ENCODE assay signal across 24 cellular contexts in the genomic region with DNA sequence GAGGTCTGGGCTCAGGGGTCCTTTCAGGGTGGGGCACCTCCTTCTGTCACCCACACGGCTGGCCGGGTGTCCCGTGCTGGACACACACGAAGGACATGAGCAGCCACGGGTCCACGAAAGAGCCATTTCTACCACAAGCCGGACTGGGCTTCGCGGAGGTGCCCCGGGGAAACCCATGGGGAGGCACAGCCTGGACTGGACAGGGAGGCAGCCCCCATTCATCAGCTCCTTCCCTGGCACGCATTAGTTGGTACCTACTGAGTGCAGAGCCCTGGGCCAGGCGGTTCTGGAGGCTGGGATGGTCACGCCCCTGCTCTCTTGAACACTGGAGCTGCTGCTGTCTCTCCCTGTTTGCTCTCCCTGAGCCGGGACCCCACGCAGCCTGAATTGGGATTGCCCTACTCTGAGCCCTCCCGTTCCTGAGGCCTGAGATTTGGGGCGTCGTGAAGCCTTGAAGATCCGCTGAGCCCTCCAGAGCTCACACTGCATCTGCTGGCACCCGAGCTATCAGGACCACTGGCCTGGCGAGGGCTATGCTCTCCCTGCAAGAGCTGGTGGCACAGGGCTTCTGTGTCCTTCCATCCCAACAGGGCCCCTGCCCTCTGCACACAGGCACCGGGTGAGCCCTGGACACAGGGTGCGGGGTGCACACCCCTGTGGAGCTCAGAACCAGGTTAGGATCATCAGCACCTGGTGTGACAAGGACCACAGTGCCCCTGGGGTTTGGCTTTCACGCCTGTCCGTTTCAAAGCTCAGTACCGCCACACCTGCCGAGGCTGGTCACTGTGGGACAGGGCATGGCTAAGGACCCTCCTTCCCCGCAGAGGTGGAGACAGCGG.
A peak's percentile ranks its signal among the peaks of the same experiment; 100 is the strongest.
DNase-seq lines count a peak whose midpoint lies in the region; ATAC-seq, FAIRE-seq and TF ChIP-seq lines count a peak whose summit lies in the region.
"Had no signal": no experiment of that assay in that cellular context is flagged by ENCODE, and none has a peak within 500 bp of the region (broad histone marks: within the 10 kb centered on the region; RNA-seq: fewer than 3 reads in every experiment).

No MANE protein-coding gene starts in this region.

- TF ChIP-seq RAD21 in HepG2 (CRISPR knock-in tag; IDR thresholded peaks at IDR 0.05): no peak

- H3K79me2 ChIP-seq in HepG2 (ENCODE audit: insufficient read depth, low read length): no peaks in the 10 kb centered on the region

- FAIRE-seq in HepG2 (lab: Jason Lieb, UNC): no peak
- FAIRE-seq: bronchial epithelial cell, small intestine had no signal

- no peaks in the 10 kb centered on the region for H3K36me3 Mint-ChIP-seq in activated T-helper 17 cell treated with anti-CD3 and anti-CD28 coated beads, Interleukin-2, amount 50 U/mL, for 72 hours (ENCODE audit: low read depth)
- no peaks in the 10 kb centered on the region for H3K36me3 Mint-ChIP-seq in stimulated activated memory B cell treated with anti-CD40 and anti-IgM and Interleukin-4, amounts not matched to agents 10 μg/mL and 1 μg/mL and 100 μg/mL, for 72 hours
- H3K36me3 Mint-ChIP-seq: CD8-positive, alpha-beta T cell had no signal

- no peaks in the 10 kb centered on the region for H3K36me3 ChIP-seq in right lobe of liver
- no peaks in the 10 kb centered on the region for H3K36me3 ChIP-seq in HepG2 (replicated peaks in 1 of 2; ENCODE audit: control insufficient read depth in 1 of 2, insufficient read depth in 2 of 2, low read length in 2 of 2)
- H3K36me3 ChIP-seq: thoracic aorta had no signal

- H3K27me3 Mint-ChIP-seq in activated T-helper 17 cell treated with anti-CD3 and anti-CD28 coated beads, Interleukin-2, amount 50 U/mL, for 72 hours: no peaks in the 10 kb centered on the region
- H3K27me3 Mint-ChIP-seq in stimulated activated memory B cell treated with anti-CD40 and anti-IgM and Interleukin-4, amounts not matched to agents 10 μg/mL and 1 μg/mL and 100 μg/mL, for 72 hours: no peaks in the 10 kb centered on the region
- H3K27me3 Mint-ChIP-seq: activated CD4-positive, alpha-beta T cell treated with anti-CD3 and anti-CD28 coated beads, Interleukin-2, amount 10 ng/mL, durations not matched to agents 24 days and 14 days; T-helper 17 cell had no signal

- no peak for TF ChIP-seq EP300 in HepG2 (IDR thresholded peaks at IDR 0.05; ENCODE audit: low read depth in 2 of 2, low read length in 2 of 2)
- no peak for TF ChIP-seq EP300 in HepG2 (CRISPR knock-in tag; IDR thresholded peaks at IDR 0.05; ENCODE audit: borderline replicate concordance)

- DNase-seq in right lobe of liver: peak in 2 of 3 donors; percentile 36 to 40
- no peak for DNase-seq in HepG2 (ENCODE audit: low spot score)
- DNase-seq in mesenteric fat pad (ENCODE audit: low spot score): peak; percentile 88
- DNase-seq in OCI-M1 (lab: John Stamatoyannopoulos, UW): no peak
- DNase-seq in SHP77 (lab: John Stamatoyannopoulos, UW): no peak
- DNase-seq: activated CD4-positive, alpha-beta T cell treated with anti-CD3 and anti-CD28 coated beads, Interleukin-2, amount 10 ng/mL, durations not matched to agents 24 days and 14 days; activated CD8-positive, alpha-beta memory T cell treated with anti-CD3 and anti-CD28 coated beads, Interleukin-2, amount 50 U/mL, for 48 hours; amygdala; CD8-positive, alpha-beta T cell; NCI-H1930; NCI-H226; NCI-H82; small intestine; stimulated activated CD4-positive, alpha-beta T cell treated with anti-CD3 and anti-CD28 coated beads, Interleukin-2, amount 100 ng/mL, for 48 hours; stimulated activated naive CD4-positive, alpha-beta T cell; T-helper 17 cell had no signal

- no peaks in the 10 kb centered on the region for H4K20me1 ChIP-seq in HepG2 (ENCODE audit: insufficient read depth, low read length)

- H3K4me3 Mint-ChIP-seq in activated T-helper 17 cell treated with anti-CD3 and anti-CD28 coated beads, Interleukin-2, amount 50 U/mL, for 72 hours: no peak overlapping the region
- no peak overlapping the region for H3K4me3 Mint-ChIP-seq in stimulated activated memory B cell treated with anti-CD40 and anti-IgM and Interleukin-4, amounts not matched to agents 10 μg/mL and 1 μg/mL and 100 μg/mL, for 72 hours
- H3K4me3 Mint-ChIP-seq: activated CD4-positive, alpha-beta T cell treated with anti-CD3 and anti-CD28 coated beads, Interleukin-2, amount 10 ng/mL, durations not matched to agents 24 days and 14 days; CD8-positive, alpha-beta T cell; nephron; T-helper 17 cell had no signal

- H3K4me1 ChIP-seq in right lobe of liver: no peaks in the 10 kb centered on the region
- peaks cover 35% of the 10 kb centered on the region for H3K4me1 ChIP-seq in HepG2 (ENCODE audit: insufficient read depth, low read length)

- H3K9ac ChIP-seq in HepG2 (ENCODE audit: insufficient read depth, low read depth, low read length): no peak overlapping the region

- POLR2A ChIA-PET in HepG2 (lab: Yijun Ruan, JAX): no interaction called here

- no peaks in the 10 kb centered on the region for H3K9me3 ChIP-seq in right lobe of liver
- no peaks in the 10 kb centered on the region for H3K9me3 ChIP-seq in HepG2 (ENCODE audit: low read length)
- H3K9me3 ChIP-seq: thoracic aorta had no signal

- WGBS in right lobe of liver (ENCODE audit: insufficient coverage, low coverage, low lambda C conversion rate, missing lambda C conversion rate): 57% methylated on average over 4 of the region's 29 CpGs
- WGBS in HepG2 (ENCODE audit: low lambda C conversion rate): 34% methylated on average over 12 of the region's 29 CpGs

- intact Hi-C loops in right lobe of liver (cut with DNase I) (no loop called here), HepG2 (cut with micrococcal nuclease; ENCODE audit: unreplicated experiment) (no loop called here)

- TF ChIP-seq CTCF in right lobe of liver (IDR thresholded peaks at IDR 0.05): no peak
- no peak for TF ChIP-seq CTCF in HepG2 (CRISPR knock-in tag; IDR thresholded peaks at IDR 0.05)

- no peaks in the 10 kb centered on the region for H3K27me3 ChIP-seq in right lobe of liver
- peaks cover 2 to 36% of the 10 kb centered on the region in 2 experiments; a peak in 4 of 5 replicates for H3K27me3 ChIP-seq in HepG2 (ENCODE audit: control insufficient read depth in 1 of 2, insufficient read depth in 2 of 2, low read length in 2 of 2)

- CTCF ChIA-PET in HepG2 (lab: Yijun Ruan, JAX; ENCODE audit: low intra/inter-chr PET ratio, low total read pairs): no interaction called here

- no peak overlapping the region for H3K4me3 ChIP-seq in right lobe of liver
- H3K4me3 ChIP-seq in HepG2 (replicated peaks in 1 of 3; ENCODE audit: insufficient read depth in 1 of 3, low read depth in 2 of 3, low read length in 3 of 3): no peak overlapping the region
- H3K4me3 ChIP-seq: SK-N-MC, thoracic aorta had no signal

- BruUV-seq in HepG2 (replicated peaks; lab: Mats Ljungman, UMichigan): no TSS peak

- in situ Hi-C loops in HepG2 (cut with HindIII; ENCODE audit: extremely low pct_ligation_motif_present, low pct_unique_long_range_greater_than_20kb): loop anchor here (5.0 kb wide), 1 partner anchor 264 kb away; a partner anchor contains a TSS

- H3K4me1 Mint-ChIP-seq in activated T-helper 17 cell treated with anti-CD3 and anti-CD28 coated beads, Interleukin-2, amount 50 U/mL, for 72 hours: no peaks in the 10 kb centered on the region
- H3K4me1 Mint-ChIP-seq in stimulated activated memory B cell treated with anti-CD40 and anti-IgM and Interleukin-4, amounts not matched to agents 10 μg/mL and 1 μg/mL and 100 μg/mL, for 72 hours: no peaks in the 10 kb centered on the region
- H3K4me1 Mint-ChIP-seq: activated CD4-positive, alpha-beta T cell treated with anti-CD3 and anti-CD28 coated beads, Interleukin-2, amount 10 ng/mL, durations not matched to agents 24 days and 14 days had no signal

- no peak overlapping the region for H3K4me2 ChIP-seq in HepG2 (ENCODE audit: low read depth, low read length)

- peak overlapping the region; percentile 58 for H3K27ac Mint-ChIP-seq in activated T-helper 17 cell treated with anti-CD3 and anti-CD28 coated beads, Interleukin-2, amount 50 U/mL, for 72 hours
- H3K27ac Mint-ChIP-seq in stimulated activated memory B cell treated with anti-CD40 and anti-IgM and Interleukin-4, amounts not matched to agents 10 μg/mL and 1 μg/mL and 100 μg/mL, for 72 hours: no peak overlapping the region
- H3K27ac Mint-ChIP-seq: activated CD4-positive, alpha-beta T cell treated with anti-CD3 and anti-CD28 coated beads, Interleukin-2, amount 10 ng/mL, durations not matched to agents 24 days and 14 days; CD8-positive, alpha-beta T cell; nephron; progenitor cell of endocrine pancreas; T-helper 17 cell had no signal

- ATAC-seq in right lobe of liver: no peak
- no peak for ATAC-seq in HepG2
- no peak for ATAC-seq in activated T-helper 17 cell treated with anti-CD3 and anti-CD28 coated beads, Interleukin-2, amount 50 U/mL, for 72 hours (replicated peaks)
- ATAC-seq in GM19397 (IDR thresholded peaks at IDR 0.05; ENCODE audit: unreplicated experiment): no peak
- no peak for ATAC-seq in stimulated activated memory B cell treated with anti-CD40 and anti-IgM and Interleukin-4, amounts not matched to agents 10 μg/mL and 1 μg/mL and 100 μg/mL, for 72 hours
- ATAC-seq: CD8-positive, alpha-beta T cell; T-helper 17 cell had no signal

- H3K9me3 Mint-ChIP-seq in activated T-helper 17 cell treated with anti-CD3 and anti-CD28 coated beads, Interleukin-2, amount 50 U/mL, for 72 hours: no peaks in the 10 kb centered on the region
- H3K9me3 Mint-ChIP-seq in stimulated activated memory B cell treated with anti-CD40 and anti-IgM and Interleukin-4, amounts not matched to agents 10 μg/mL and 1 μg/mL and 100 μg/mL, for 72 hours: no peaks in the 10 kb centered on the region
- H3K9me3 Mint-ChIP-seq: activated CD4-positive, alpha-beta T cell treated with anti-CD3 and anti-CD28 coated beads, Interleukin-2, amount 10 ng/mL, durations not matched to agents 24 days and 14 days; CD8-positive, alpha-beta T cell; nephron had no signal

- no peak overlapping the region for H2AFZ ChIP-seq in HepG2 (ENCODE audit: low read length)

- TF ChIP-seq POLR2A in right lobe of liver (IDR thresholded peaks at IDR 0.05) (no peak), HepG2 (IDR thresholded peaks at IDR 0.05; ENCODE audit: insufficient read depth in 1 of 2, low read depth in 2 of 2, low read length in 2 of 2) (no peak)

- H3K27ac ChIP-seq in right lobe of liver (no peak overlapping the region), HepG2 (ENCODE audit: extremely low read length, insufficient read depth, low read length) (no peak overlapping the region)
- H3K27ac ChIP-seq: thoracic aorta had no signal

TF ChIP-seq in HepG2, 621 proteins besides CTCF, POLR2A, EP300 and RAD21 (continues in another document):
- TF ChIP-seq, protein P1, sequence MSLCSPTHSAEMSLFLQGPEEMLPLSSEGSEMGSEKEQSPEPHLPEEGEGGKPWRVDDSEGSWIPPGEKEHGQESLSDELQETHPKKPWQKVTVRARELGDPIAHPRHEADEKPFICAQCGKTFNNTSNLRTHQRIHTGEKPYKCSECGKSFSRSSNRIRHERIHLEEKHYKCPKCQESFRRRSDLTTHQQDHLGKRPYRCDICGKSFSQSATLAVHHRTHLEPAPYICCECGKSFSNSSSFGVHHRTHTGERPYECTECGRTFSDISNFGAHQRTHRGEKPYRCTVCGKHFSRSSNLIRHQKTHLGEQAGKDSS (CRISPR knock-in tag; IDR thresholded peaks at IDR 0.05; ENCODE audit: borderline replicate concordance, low read depth): no peak
- no peak for TF ChIP-seq RBFOX2 (IDR thresholded peaks at IDR 0.05; ENCODE audit: low read depth, low read length)
- no peak for TF ChIP-seq WIZ (CRISPR knock-in tag; IDR thresholded peaks at IDR 0.05)

Comparison
In these comparisons a context has a peak if more than half of its experiments do, and no peak if none do; other contexts are left out.
1. DNase-seq: peak in right lobe of liver (2 of 3) and mesenteric fat pad (single experiment); none in HepG2 (single experiment), OCI-M1 (single experiment) and SHP77 (0 of 2).